ENCODE assay signal across 1 cellular context in the genomic region with DNA sequence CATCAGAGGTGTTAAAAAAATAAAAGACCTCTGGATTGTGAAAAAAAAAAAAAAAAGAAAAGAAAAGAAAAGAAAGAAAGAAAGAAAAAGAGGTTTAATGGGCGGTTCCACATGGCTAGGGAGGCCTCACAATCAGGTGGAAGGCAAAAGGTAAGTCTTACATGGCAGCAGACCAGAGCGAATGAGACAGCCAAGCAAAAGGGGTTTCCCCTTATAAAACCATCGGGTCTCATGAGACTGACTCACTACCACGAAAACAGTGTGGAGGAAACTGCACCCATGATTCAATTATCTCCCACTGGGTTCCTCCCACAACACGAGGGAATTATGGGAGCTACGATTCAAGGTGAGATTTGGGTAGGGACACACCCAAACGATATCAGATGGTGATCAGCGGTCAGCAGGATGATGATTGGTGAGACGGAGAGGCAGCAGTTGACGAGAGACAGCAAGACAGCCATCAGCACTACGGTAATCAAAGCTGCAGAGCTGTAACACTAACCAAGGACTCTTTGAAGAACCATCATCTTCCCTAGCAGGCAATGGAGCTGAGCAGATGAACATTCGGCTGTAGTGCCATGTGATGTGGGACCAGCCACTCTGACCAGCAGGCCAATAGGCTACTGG.
TF ChIP-seq lines count a peak whose summit lies in the region.

No MANE protein-coding gene starts in this region.

TF ChIP-seq in GM12878, 131 proteins besides CTCF, POLR2A, EP300 and RAD21 (continues in another document):
- TF ChIP-seq CHD1 (IDR thresholded peaks at IDR 0.05; ENCODE audit: low read depth, low read length) (no peak), SP1 (IDR thresholded peaks at IDR 0.05; ENCODE audit: low read depth, low read length) (no peak), KLF5 (IDR thresholded peaks at IDR 0.05; ENCODE audit: partially characterized antibody) (no peak), BCL11A (IDR thresholded peaks at IDR 0.05; ENCODE audit: low read depth, low read length) (peak; percentile 41; the same call in 1 of the 2 replicates), PAX8 (IDR thresholded peaks at IDR 0.05) (no peak), WRNIP1 (IDR thresholded peaks at IDR 0.05; ENCODE audit: borderline replicate concordance, low read depth, low read length) (no peak), SUPT20H (IDR thresholded peaks at IDR 0.05; ENCODE audit: borderline replicate concordance, control insufficient read depth, low read depth, low read length) (no peak), ZNF274 (IDR thresholded peaks at IDR 0.05; ENCODE audit: insufficient read depth, insufficient read length) (no peak), SMAD1 (IDR thresholded peaks at IDR 0.05; ENCODE audit: low read depth, partially characterized antibody) (no peak), ASH2L (IDR thresholded peaks at IDR 0.05; ENCODE audit: borderline replicate concordance, low read depth) (no peak), ZNF207 (IDR thresholded peaks at IDR 0.05; ENCODE audit: borderline replicate concordance) (no peak), NFXL1 (IDR thresholded peaks at IDR 0.05; ENCODE audit: borderline replicate concordance) (no peak), KDM1A (IDR thresholded peaks at IDR 0.05; ENCODE audit: borderline replicate concordance) (no peak), NBN (IDR thresholded peaks at IDR 0.05) (0 out of 2 replicates have a peak, but pooled peaks have one; percentile 51), GABPA (IDR thresholded peaks at IDR 0.05; ENCODE audit: low read depth) (no peak), GATAD2B (conservative IDR thresholded peaks at IDR 0.05; ENCODE audit: low read depth) (no peak), ETV6 (conservative IDR thresholded peaks at IDR 0.05 in 1 of 2, IDR thresholded peaks at IDR 0.05 in 1 of 2; ENCODE audit: borderline replicate concordance in 1 of 2, low read depth in 1 of 2) (no peak), NRF1 (conservative IDR thresholded peaks at IDR 0.05; ENCODE audit: low read depth, low read length) (no peak), ZNF24 (IDR thresholded peaks at IDR 0.05) (no peak), PAX5 (IDR thresholded peaks at IDR 0.05; ENCODE audit: borderline replicate concordance, low read depth, low read length) (peak; percentile 18; the same call in 1 of the 2 replicates), MTA2 (IDR thresholded peaks at IDR 0.05; ENCODE audit: low read depth) (peak; percentile 24; the same call in 1 of the 2 replicates), IKZF2 (IDR thresholded peaks at IDR 0.05) (peak in 1 of 2 experiments; percentile 40; a peak in 1 of 4 replicates), CBX5 (IDR thresholded peaks at IDR 0.05; ENCODE audit: low read depth) (peak; percentile 49; the same call in 1 of the 2 replicates), FOS (IDR thresholded peaks at IDR 0.05; ENCODE audit: borderline replicate concordance, extremely low read depth, insufficient read length) (no peak), RFX5 (IDR thresholded peaks at IDR 0.05; ENCODE audit: low read depth, low read length) (no peak), IRF4 (IDR thresholded peaks at IDR 0.05; ENCODE audit: low read depth, low read length) (0 out of 2 replicates have a peak, but pooled peaks have one; percentile 32), BHLHE40 (IDR thresholded peaks at IDR 0.05; ENCODE audit: borderline replicate concordance in 1 of 2, low read depth in 2 of 2, low read length in 1 of 2) (peak in 1 of 2 experiments; percentile 38; a peak in 1 of 4 replicates), POLR2AphosphoS5 (IDR thresholded peaks at IDR 0.05; ENCODE audit: low read length) (no peak), TCF3 (IDR thresholded peaks at IDR 0.05; ENCODE audit: borderline replicate concordance, insufficient read depth, low read depth, low read length) (no peak), ZNF384 (IDR thresholded peaks at IDR 0.05; ENCODE audit: borderline replicate concordance, low read depth, low read length) (no peak)
- TF ChIP-seq, protein P1, sequence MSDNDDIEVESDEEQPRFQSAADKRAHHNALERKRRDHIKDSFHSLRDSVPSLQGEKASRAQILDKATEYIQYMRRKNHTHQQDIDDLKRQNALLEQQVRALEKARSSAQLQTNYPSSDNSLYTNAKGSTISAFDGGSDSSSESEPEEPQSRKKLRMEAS (IDR thresholded peaks at IDR 0.05; ENCODE audit: low read depth, low read length): no peak
- TF ChIP-seq, protein P2, sequence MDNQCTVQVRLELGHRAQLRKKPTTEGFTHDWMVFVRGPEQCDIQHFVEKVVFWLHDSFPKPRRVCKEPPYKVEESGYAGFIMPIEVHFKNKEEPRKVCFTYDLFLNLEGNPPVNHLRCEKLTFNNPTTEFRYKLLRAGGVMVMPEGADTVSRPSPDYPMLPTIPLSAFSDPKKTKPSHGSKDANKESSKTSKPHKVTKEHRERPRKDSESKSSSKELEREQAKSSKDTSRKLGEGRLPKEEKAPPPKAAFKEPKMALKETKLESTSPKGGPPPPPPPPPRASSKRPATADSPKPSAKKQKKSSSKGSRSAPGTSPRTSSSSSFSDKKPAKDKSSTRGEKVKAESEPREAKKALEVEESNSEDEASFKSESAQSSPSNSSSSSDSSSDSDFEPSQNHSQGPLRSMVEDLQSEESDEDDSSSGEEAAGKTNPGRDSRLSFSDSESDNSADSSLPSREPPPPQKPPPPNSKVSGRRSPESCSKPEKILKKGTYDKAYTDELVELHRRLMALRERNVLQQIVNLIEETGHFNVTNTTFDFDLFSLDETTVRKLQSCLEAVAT (IDR thresholded peaks at IDR 0.05): no peak
- TF ChIP-seq, protein P3, sequence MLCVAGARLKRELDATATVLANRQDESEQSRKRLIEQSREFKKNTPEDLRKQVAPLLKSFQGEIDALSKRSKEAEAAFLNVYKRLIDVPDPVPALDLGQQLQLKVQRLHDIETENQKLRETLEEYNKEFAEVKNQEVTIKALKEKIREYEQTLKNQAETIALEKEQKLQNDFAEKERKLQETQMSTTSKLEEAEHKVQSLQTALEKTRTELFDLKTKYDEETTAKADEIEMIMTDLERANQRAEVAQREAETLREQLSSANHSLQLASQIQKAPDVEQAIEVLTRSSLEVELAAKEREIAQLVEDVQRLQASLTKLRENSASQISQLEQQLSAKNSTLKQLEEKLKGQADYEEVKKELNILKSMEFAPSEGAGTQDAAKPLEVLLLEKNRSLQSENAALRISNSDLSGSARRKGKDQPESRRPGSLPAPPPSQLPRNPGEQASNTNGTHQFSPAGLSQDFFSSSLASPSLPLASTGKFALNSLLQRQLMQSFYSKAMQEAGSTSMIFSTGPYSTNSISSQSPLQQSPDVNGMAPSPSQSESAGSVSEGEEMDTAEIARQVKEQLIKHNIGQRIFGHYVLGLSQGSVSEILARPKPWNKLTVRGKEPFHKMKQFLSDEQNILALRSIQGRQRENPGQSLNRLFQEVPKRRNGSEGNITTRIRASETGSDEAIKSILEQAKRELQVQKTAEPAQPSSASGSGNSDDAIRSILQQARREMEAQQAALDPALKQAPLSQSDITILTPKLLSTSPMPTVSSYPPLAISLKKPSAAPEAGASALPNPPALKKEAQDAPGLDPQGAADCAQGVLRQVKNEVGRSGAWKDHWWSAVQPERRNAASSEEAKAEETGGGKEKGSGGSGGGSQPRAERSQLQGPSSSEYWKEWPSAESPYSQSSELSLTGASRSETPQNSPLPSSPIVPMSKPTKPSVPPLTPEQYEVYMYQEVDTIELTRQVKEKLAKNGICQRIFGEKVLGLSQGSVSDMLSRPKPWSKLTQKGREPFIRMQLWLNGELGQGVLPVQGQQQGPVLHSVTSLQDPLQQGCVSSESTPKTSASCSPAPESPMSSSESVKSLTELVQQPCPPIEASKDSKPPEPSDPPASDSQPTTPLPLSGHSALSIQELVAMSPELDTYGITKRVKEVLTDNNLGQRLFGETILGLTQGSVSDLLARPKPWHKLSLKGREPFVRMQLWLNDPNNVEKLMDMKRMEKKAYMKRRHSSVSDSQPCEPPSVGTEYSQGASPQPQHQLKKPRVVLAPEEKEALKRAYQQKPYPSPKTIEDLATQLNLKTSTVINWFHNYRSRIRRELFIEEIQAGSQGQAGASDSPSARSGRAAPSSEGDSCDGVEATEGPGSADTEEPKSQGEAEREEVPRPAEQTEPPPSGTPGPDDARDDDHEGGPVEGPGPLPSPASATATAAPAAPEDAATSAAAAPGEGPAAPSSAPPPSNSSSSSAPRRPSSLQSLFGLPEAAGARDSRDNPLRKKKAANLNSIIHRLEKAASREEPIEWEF (IDR thresholded peaks at IDR 0.05; ENCODE audit: insufficient replicate concordance, low read depth, low read length): no peak
- TF ChIP-seq, protein P4, sequence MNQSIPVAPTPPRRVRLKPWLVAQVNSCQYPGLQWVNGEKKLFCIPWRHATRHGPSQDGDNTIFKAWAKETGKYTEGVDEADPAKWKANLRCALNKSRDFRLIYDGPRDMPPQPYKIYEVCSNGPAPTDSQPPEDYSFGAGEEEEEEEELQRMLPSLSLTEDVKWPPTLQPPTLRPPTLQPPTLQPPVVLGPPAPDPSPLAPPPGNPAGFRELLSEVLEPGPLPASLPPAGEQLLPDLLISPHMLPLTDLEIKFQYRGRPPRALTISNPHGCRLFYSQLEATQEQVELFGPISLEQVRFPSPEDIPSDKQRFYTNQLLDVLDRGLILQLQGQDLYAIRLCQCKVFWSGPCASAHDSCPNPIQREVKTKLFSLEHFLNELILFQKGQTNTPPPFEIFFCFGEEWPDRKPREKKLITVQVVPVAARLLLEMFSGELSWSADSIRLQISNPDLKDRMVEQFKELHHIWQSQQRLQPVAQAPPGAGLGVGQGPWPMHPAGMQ (IDR thresholded peaks at IDR 0.05; ENCODE audit: borderline replicate concordance): no peak
- TF ChIP-seq, protein P5, sequence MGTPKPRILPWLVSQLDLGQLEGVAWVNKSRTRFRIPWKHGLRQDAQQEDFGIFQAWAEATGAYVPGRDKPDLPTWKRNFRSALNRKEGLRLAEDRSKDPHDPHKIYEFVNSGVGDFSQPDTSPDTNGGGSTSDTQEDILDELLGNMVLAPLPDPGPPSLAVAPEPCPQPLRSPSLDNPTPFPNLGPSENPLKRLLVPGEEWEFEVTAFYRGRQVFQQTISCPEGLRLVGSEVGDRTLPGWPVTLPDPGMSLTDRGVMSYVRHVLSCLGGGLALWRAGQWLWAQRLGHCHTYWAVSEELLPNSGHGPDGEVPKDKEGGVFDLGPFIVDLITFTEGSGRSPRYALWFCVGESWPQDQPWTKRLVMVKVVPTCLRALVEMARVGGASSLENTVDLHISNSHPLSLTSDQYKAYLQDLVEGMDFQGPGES (IDR thresholded peaks at IDR 0.05): no peak
- TF ChIP-seq, protein P6, sequence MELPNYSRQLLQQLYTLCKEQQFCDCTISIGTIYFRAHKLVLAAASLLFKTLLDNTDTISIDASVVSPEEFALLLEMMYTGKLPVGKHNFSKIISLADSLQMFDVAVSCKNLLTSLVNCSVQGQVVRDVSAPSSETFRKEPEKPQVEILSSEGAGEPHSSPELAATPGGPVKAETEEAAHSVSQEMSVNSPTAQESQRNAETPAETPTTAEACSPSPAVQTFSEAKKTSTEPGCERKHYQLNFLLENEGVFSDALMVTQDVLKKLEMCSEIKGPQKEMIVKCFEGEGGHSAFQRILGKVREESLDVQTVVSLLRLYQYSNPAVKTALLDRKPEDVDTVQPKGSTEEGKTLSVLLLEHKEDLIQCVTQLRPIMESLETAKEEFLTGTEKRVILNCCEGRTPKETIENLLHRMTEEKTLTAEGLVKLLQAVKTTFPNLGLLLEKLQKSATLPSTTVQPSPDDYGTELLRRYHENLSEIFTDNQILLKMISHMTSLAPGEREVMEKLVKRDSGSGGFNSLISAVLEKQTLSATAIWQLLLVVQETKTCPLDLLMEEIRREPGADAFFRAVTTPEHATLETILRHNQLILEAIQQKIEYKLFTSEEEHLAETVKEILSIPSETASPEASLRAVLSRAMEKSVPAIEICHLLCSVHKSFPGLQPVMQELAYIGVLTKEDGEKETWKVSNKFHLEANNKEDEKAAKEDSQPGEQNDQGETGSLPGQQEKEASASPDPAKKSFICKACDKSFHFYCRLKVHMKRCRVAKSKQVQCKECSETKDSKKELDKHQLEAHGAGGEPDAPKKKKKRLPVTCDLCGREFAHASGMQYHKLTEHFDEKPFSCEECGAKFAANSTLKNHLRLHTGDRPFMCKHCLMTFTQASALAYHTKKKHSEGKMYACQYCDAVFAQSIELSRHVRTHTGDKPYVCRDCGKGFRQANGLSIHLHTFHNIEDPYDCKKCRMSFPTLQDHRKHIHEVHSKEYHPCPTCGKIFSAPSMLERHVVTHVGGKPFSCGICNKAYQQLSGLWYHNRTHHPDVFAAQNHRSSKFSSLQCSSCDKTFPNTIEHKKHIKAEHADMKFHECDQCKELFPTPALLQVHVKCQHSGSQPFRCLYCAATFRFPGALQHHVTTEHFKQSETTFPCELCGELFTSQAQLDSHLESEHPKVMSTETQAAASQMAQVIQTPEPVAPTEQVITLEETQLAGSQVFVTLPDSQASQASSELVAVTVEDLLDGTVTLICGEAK (IDR thresholded peaks at IDR 0.05; ENCODE audit: borderline replicate concordance): no peak
- TF ChIP-seq, protein P7, sequence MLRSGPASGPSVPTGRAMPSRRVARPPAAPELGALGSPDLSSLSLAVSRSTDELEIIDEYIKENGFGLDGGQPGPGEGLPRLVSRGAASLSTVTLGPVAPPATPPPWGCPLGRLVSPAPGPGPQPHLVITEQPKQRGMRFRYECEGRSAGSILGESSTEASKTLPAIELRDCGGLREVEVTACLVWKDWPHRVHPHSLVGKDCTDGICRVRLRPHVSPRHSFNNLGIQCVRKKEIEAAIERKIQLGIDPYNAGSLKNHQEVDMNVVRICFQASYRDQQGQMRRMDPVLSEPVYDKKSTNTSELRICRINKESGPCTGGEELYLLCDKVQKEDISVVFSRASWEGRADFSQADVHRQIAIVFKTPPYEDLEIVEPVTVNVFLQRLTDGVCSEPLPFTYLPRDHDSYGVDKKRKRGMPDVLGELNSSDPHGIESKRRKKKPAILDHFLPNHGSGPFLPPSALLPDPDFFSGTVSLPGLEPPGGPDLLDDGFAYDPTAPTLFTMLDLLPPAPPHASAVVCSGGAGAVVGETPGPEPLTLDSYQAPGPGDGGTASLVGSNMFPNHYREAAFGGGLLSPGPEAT (IDR thresholded peaks at IDR 0.05; ENCODE audit: low read depth): peak; percentile 18; the same call in 1 of the 2 replicates
- TF ChIP-seq, protein P8, sequence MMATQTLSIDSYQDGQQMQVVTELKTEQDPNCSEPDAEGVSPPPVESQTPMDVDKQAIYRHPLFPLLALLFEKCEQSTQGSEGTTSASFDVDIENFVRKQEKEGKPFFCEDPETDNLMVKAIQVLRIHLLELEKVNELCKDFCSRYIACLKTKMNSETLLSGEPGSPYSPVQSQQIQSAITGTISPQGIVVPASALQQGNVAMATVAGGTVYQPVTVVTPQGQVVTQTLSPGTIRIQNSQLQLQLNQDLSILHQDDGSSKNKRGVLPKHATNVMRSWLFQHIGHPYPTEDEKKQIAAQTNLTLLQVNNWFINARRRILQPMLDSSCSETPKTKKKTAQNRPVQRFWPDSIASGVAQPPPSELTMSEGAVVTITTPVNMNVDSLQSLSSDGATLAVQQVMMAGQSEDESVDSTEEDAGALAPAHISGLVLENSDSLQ (IDR thresholded peaks at IDR 0.05): 0 out of 2 replicates have a peak, but pooled peaks have one; percentile 30
- TF ChIP-seq, protein P9, sequence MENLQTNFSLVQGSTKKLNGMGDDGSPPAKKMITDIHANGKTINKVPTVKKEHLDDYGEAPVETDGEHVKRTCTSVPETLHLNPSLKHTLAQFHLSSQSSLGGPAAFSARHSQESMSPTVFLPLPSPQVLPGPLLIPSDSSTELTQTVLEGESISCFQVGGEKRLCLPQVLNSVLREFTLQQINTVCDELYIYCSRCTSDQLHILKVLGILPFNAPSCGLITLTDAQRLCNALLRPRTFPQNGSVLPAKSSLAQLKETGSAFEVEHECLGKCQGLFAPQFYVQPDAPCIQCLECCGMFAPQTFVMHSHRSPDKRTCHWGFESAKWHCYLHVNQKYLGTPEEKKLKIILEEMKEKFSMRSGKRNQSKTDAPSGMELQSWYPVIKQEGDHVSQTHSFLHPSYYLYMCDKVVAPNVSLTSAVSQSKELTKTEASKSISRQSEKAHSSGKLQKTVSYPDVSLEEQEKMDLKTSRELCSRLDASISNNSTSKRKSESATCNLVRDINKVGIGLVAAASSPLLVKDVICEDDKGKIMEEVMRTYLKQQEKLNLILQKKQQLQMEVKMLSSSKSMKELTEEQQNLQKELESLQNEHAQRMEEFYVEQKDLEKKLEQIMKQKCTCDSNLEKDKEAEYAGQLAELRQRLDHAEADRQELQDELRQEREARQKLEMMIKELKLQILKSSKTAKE (IDR thresholded peaks at IDR 0.05; ENCODE audit: low read depth, poor library complexity, severe bottlenecking): peak; percentile 32
